Comparison of ENCODE assay signal across 35 cellular contexts in the genomic region with DNA sequence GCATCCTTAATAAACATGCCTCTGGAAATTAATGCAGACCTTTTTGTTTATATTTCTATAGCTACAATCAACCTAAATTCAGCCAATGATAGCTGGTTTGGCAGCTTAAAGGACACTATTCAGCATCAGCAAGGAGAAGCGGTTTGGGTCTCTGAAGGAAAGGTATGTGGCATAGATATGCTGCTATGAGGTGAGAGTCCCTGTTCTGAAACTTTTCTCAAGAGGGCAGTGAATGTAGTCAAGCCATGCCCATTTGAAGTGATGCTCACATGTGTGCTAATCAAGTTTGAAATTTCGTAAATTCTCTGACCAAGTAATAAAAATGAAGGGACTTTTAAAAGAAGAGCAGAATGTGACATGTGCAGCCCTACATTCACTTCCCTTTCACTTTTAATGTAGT.
"Had no signal": no experiment of that assay in that cellular context is flagged by ENCODE, and none has a peak within 500 bp of the region (broad histone marks: within the 10 kb centered on the region; RNA-seq: fewer than 3 reads in every experiment).

No MANE protein-coding gene starts in this region.

- H3K27me3 ChIP-seq: MG63 had no signal

- H3K9me3 ChIP-seq: MG63 had no signal

- DNase-seq: Kasumi-1, MG63, MM.1S, MV-4-11, NCI-H1048, NCI-H1092, NCI-H1092 treated with DMSO at 0.1 percent for 48 hours, NCI-H1105, NCI-H1105 treated with DMSO at 0.1 percent for 48 hours, NCI-H1417, NCI-H1417 treated with DMSO at 0.1 percent for 48 hours, NCI-H1436, NCI-H1436 treated with DMSO at 0.1 percent for 48 hours, NCI-H146, NCI-H1694, NCI-H1694 treated with DMSO at 0.1 percent for 48 hours, NCI-H187, NCI-H187 treated with DMSO at 0.1 percent for 48 hours, NCI-H1930, NCI-H2029, NCI-H2029 treated with DMSO at 0.1 percent for 48 hours, NCI-H2081, NCI-H2081 treated with DMSO at 0.1 percent for 48 hours, NCI-H2107, NCI-H2171, NCI-H2171 treated with DMSO at 0.1 percent for 48 hours, NCI-H2227 treated with DMSO at 0.1 percent for 48 hours, NCI-H226, NCI-H345, NCI-H446, NCI-H446 treated with DMSO at 0.1 percent for 48 hours, NCI-H510A, NCI-H510A treated with DMSO at 0.1 percent for 48 hours, NCI-H524, NCI-H524 treated with DMSO at 0.1 percent for 48 hours had no signal

- H3K36me3 ChIP-seq: MG63 had no signal

- H3K4me3 ChIP-seq: MG63 had no signal
